Comparison of ENCODE assay signal across 9 cellular contexts in genomic region chr12:117968084-117968789, GRCh38. TPM values are rescaled to one million over a fixed set of nuclear protein-coding genes. Genes with fewer than 3 reads are reported as not detected.
A peak's percentile ranks its signal among the peaks of the same experiment; 100 is the strongest.
DNase-seq lines count a peak whose midpoint lies in the region; ATAC-seq and TF ChIP-seq lines count a peak whose summit lies in the region.
"Had no signal": no experiment of that assay in that cellular context is flagged by ENCODE, and none has a peak within 500 bp of the region (broad histone marks: within the 10 kb centered on the region; RNA-seq: fewer than 3 reads in every experiment).

No MANE protein-coding gene starts in this region.

- intact Hi-C loops in uterus (cut with DNase I; ENCODE audit: low total_unique reads), result no loop called here

- TF ChIP-seq CTCF in GM12864 (IDR thresholded peaks at IDR 0.05; ENCODE audit: low read depth, low read length, missing control alignments) (no peak), progenitor cell of endocrine pancreas (IDR thresholded peaks at IDR 0.05; ENCODE audit: unreplicated experiment) (no peak), uterus (IDR thresholded peaks at IDR 0.05) (no peak)

- no peak for TF ChIP-seq POLR2A in uterus (IDR thresholded peaks at IDR 0.05)

- DNase-seq in GM12864 (ENCODE audit: low read depth) (no peak), NCI-H69 (lab: John Stamatoyannopoulos, UW) (peak; percentile 60), progenitor cell of endocrine pancreas (ENCODE audit: low spot score, unreplicated experiment) (no peak), uterus (no peak), SHP77 treated with DMSO at 0.1 percent for 48 hours (lab: John Stamatoyannopoulos, UW) (no peak)
- no peak for DNase-seq in effector memory CD8-positive, alpha-beta T cell
- DNase-seq: gastrocnemius medialis had no signal

- no peak overlapping the region for H3K27ac ChIP-seq in uterus
- H3K27ac ChIP-seq: gastrocnemius medialis had no signal

- H3K4me3 ChIP-seq in GM12864 (ENCODE audit: low read depth, low read length), result peak overlapping the region; percentile 55
- H3K4me3 ChIP-seq in uterus, result no peak overlapping the region

- peaks cover 0 to 4% of the 10 kb centered on the region in 2 donors for H3K9me3 ChIP-seq in uterus
- H3K9me3 ChIP-seq: gastrocnemius medialis had no signal

- H3K27ac Mint-ChIP-seq in effector memory CD8-positive, alpha-beta T cell, result no peak overlapping the region
- H3K27ac Mint-ChIP-seq in progenitor cell of endocrine pancreas, result peak overlapping the region; percentile 75

- H3K36me3 Mint-ChIP-seq in effector memory CD8-positive, alpha-beta T cell (ENCODE audit: insufficient read depth), result no peaks in the 10 kb centered on the region
- no peaks in the 10 kb centered on the region for H3K36me3 Mint-ChIP-seq in progenitor cell of endocrine pancreas (ENCODE audit: insufficient read depth)

- ATAC-seq in effector memory CD8-positive, alpha-beta T cell (replicated peaks), result no peak
- ATAC-seq in GM21723 (IDR thresholded peaks at IDR 0.05; ENCODE audit: unreplicated experiment), result no peak
- ATAC-seq in HG03342 (IDR thresholded peaks at IDR 0.05; ENCODE audit: unreplicated experiment), result no peak
- ATAC-seq: gastrocnemius medialis had no signal

- H3K27me3 ChIP-seq in uterus, result peaks cover 0 to 8% of the 10 kb centered on the region in 2 donors

- H3K4me1 ChIP-seq in uterus, result no peaks in the 10 kb centered on the region
- H3K4me1 ChIP-seq: gastrocnemius medialis had no signal

- no peaks in the 10 kb centered on the region for H3K36me3 ChIP-seq in uterus
- H3K36me3 ChIP-seq: gastrocnemius medialis had no signal

- H3K4me3 Mint-ChIP-seq in effector memory CD8-positive, alpha-beta T cell, result peak overlapping the region; percentile 73 to 75
- peak overlapping the region; percentile 87 for H3K4me3 Mint-ChIP-seq in progenitor cell of endocrine pancreas (ENCODE audit: low read depth)

- H3K27me3 Mint-ChIP-seq in effector memory CD8-positive, alpha-beta T cell, result peaks cover 72 to 91% of the 10 kb centered on the region in 2 donors
- H3K27me3 Mint-ChIP-seq in progenitor cell of endocrine pancreas, result peaks cover 39% of the 10 kb centered on the region

- peaks cover 2 to 8% of the 10 kb centered on the region in 2 donors for H3K9me3 Mint-ChIP-seq in effector memory CD8-positive, alpha-beta T cell
- peaks cover 10% of the 10 kb centered on the region for H3K9me3 Mint-ChIP-seq in progenitor cell of endocrine pancreas (ENCODE audit: low read depth)

- peaks cover 3 to 8% of the 10 kb centered on the region in 2 donors for H3K4me1 Mint-ChIP-seq in effector memory CD8-positive, alpha-beta T cell (ENCODE audit: low read depth in 2 of 2)
- H3K4me1 Mint-ChIP-seq in progenitor cell of endocrine pancreas (ENCODE audit: low read depth), result peaks cover 13% of the 10 kb centered on the region

RNA-seq across cellular contexts. Expression of gene KSR2, which starts 0.6 kb away (rescaled TPM):
- total RNA-seq in progenitor cell of endocrine pancreas (1.8 TPM in 2 replicates), uterus (under 1 TPM in 2 of 4 donors, not detected in 2; 0.03 to 0.28 TPM)

RNA-seq across cellular contexts. Expression of gene RFC5, which starts 48.3 kb away (rescaled TPM):
- total RNA-seq in progenitor cell of endocrine pancreas (35.8 and 37.4 TPM in 2 replicates), uterus (10 to 100 TPM in 3 of 4 donors, 1 to 10 TPM in 1; 4.6 to 24.7 (median 14.0) TPM)
